ENCODE assay signal across 25 cellular contexts in the genomic region with DNA sequence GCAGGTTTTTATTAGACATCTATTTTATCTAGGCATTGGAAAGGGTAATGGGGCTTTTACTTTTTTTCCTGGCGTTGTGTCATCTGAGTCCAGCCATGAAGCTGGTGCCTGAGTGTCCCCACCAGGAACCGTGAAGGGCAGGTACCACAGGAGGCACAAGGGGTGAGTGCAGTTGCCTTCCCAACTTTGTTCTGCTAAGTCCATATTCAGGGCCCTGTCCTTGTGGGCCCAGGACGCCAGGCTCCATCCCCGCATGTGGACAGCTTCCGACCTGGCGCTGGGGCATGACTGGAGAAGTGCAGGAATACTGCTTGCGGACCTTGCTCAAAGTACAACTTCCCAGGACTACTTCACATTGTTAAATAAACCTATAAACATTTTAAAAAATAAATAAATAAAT.
"Had no signal": no experiment of that assay in that cellular context is flagged by ENCODE, and none has a peak within 500 bp of the region (broad histone marks: within the 10 kb centered on the region; RNA-seq: fewer than 3 reads in every experiment).

No MANE protein-coding gene starts in this region.

- H3K4me3 ChIP-seq: heart left ventricle, hepatocyte, left ventricle myocardium inferior, lung, ovary, right atrium auricular region, skin epidermis, suprapubic skin, thoracic aorta, tibial artery, uterus had no signal

- H3K27me3 ChIP-seq: heart left ventricle, hepatocyte, ovary, right atrium auricular region, suprapubic skin, tibial artery, uterus had no signal

- H3K4me3 Mint-ChIP-seq: naive thymus-derived CD8-positive, alpha-beta T cell; nephron; neural crest cell; stimulated activated naive CD8-positive, alpha-beta T cell treated with anti-CD3 and anti-CD28 coated beads, Interleukin-15, Interleukin-2, amounts not matched to agents 100 ng/mL and 50 ng/mL, for 24 hours; type B pancreatic cell had no signal

- ATAC-seq: heart left ventricle; naive thymus-derived CD8-positive, alpha-beta T cell; sciatic nerve had no signal

- H3K4me1 ChIP-seq: uterus had no signal

- H3K9me3 Mint-ChIP-seq: naive thymus-derived CD8-positive, alpha-beta T cell; nephron; neural crest cell; stimulated activated naive CD8-positive, alpha-beta T cell treated with anti-CD3 and anti-CD28 coated beads, Interleukin-15, Interleukin-2, amounts not matched to agents 100 ng/mL and 50 ng/mL, for 24 hours; type B pancreatic cell had no signal

- H3K36me3 ChIP-seq: heart left ventricle, left ventricle myocardium inferior, ovary, right atrium auricular region, suprapubic skin, thoracic aorta, tibial artery, uterus had no signal

- H3K27ac ChIP-seq: heart left ventricle, hepatocyte, left ventricle myocardium inferior, ovary, right atrium auricular region, skin epidermis, suprapubic skin, thoracic aorta, tibial artery, uterus had no signal

- DNase-seq: heart left ventricle; islet precursor cell; left ventricle myocardium inferior; naive thymus-derived CD8-positive, alpha-beta T cell; nucleus accumbens; ovary; stimulated activated CD4-positive, alpha-beta T cell treated with anti-CD3 and anti-CD28 coated beads, Interleukin-12 subunit alpha, Interleukin-12 subunit beta, amount 100 ng/mL, for 4 hours; stimulated activated CD4-positive, alpha-beta T cell treated with anti-CD3 and anti-CD28 coated beads, Interleukin-15, amount 100 ng/mL, for 24 hours; stimulated activated CD4-positive, alpha-beta T cell treated with anti-CD3 and anti-CD28 coated beads, Interleukin-2, amount 100 ng/mL, for 24 hours; stimulated activated CD4-positive, alpha-beta T cell treated with anti-CD3 and anti-CD28 coated beads, Interleukin-4, amount 100 ng/mL, for 1 hour; stimulated activated naive CD4-positive, alpha-beta T cell; tibial artery; uterus had no signal

- H3K36me3 Mint-ChIP-seq: naive thymus-derived CD8-positive, alpha-beta T cell; type B pancreatic cell had no signal

- H3K4me1 Mint-ChIP-seq: neural crest cell had no signal

- H3K27me3 Mint-ChIP-seq: naive thymus-derived CD8-positive, alpha-beta T cell; progenitor cell of endocrine pancreas; stimulated activated naive CD8-positive, alpha-beta T cell treated with anti-CD3 and anti-CD28 coated beads, Interleukin-15, Interleukin-2, amounts not matched to agents 100 ng/mL and 50 ng/mL, for 24 hours; type B pancreatic cell had no signal

- H3K79me2 ChIP-seq: hepatocyte had no signal

- H2AFZ ChIP-seq: hepatocyte had no signal

- H3K27ac Mint-ChIP-seq: naive thymus-derived CD8-positive, alpha-beta T cell; nephron; progenitor cell of endocrine pancreas; stimulated activated naive CD8-positive, alpha-beta T cell treated with anti-CD3 and anti-CD28 coated beads, Interleukin-15, Interleukin-2, amounts not matched to agents 100 ng/mL and 50 ng/mL, for 24 hours; type B pancreatic cell had no signal

- H3K4me2 ChIP-seq: hepatocyte had no signal

- H3K9me3 ChIP-seq: heart left ventricle, left ventricle myocardium inferior, ovary, right atrium auricular region, suprapubic skin, thoracic aorta, tibial artery, uterus had no signal
